Comparison of ENCODE assay signal across 8 cellular contexts in the genomic region with DNA sequence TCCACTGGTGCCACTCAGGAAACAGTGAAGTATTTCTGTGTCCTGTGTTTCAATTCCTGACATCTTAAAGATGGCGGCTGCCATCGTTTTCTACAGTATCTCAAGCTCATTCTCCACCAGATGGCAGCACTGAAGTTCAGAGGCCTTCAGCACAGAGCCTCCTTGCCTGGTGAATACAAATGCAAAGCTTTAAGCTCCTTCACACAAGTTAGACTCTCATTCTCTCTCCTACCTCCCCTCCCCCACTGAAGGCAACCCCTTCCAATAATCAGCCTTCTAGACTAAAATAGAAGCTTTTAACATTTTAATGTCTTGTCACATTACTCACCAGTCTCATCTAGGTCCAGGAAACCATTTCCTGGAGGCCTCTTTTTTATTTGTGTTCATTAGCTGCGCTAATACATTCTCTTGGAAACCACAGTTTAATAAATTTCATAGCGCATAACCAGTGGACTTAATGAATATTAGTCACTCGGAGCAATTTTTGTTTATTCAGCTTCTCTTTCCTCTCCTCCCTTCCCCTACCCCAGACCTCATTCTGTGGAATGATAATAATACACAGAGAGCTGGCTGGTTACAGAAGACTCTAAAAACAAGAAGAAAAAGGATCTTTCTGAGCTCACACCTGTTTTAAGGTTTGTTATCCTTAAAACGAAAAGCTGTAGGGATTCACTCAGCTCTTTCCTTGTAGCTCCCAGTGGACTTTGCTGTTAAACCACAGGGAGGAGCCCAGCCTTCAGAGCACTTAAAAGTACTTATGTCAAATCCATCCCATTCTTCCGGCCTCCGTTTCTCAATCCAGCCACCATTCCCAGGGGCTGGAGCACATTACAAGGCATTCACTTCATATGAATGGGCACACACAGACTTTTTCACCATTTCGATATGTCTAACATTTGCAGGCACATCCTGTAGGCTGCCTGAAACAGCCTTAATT.
DNase-seq lines count a peak whose midpoint lies in the region; ATAC-seq, FAIRE-seq and TF ChIP-seq lines count a peak whose summit lies in the region.

No MANE protein-coding gene starts in this region.

- H3K9ac ChIP-seq in HCT116 (ENCODE audit: low read length) (no peak overlapping the region), MM.1S (ENCODE audit: low read length) (no peak overlapping the region), SK-N-SH (no peak overlapping the region), HepG2 (ENCODE audit: insufficient read depth, low read depth, low read length) (no peak overlapping the region)

- BruUV-seq in HCT116 (replicated peaks; lab: Mats Ljungman, UMichigan) (no TSS peak), HepG2 (replicated peaks; lab: Mats Ljungman, UMichigan) (no TSS peak)

- no peak overlapping the region for H3K4me2 ChIP-seq in HCT116 (ENCODE audit: low read length)
- no peak overlapping the region for H3K4me2 ChIP-seq in MM.1S (ENCODE audit: low read depth, low read length)
- no peak overlapping the region for H3K4me2 ChIP-seq in SK-N-SH
- H3K4me2 ChIP-seq in HepG2 (ENCODE audit: low read depth, low read length) = no peak overlapping the region

- no peaks in the 10 kb centered on the region for H3K36me3 Mint-ChIP-seq in chondrocyte (ENCODE audit: low read depth)

- 64% methylated on average over 9 of the region's 9 CpGs for WGBS in SK-N-SH (ENCODE audit: low lambda C conversion rate)
- 39% methylated on average over 9 of the region's 9 CpGs for WGBS in HepG2 (ENCODE audit: low lambda C conversion rate)

- peaks cover 9% of the 10 kb centered on the region for H3K9me3 Mint-ChIP-seq in chondrocyte (ENCODE audit: low read depth)

- no peaks in the 10 kb centered on the region for H4K20me1 ChIP-seq in HCT116 (ENCODE audit: insufficient read depth)
- no peaks in the 10 kb centered on the region for H4K20me1 ChIP-seq in MM.1S (ENCODE audit: insufficient read depth, low read length)
- no peaks in the 10 kb centered on the region for H4K20me1 ChIP-seq in SK-N-SH (ENCODE audit: insufficient read depth)
- H4K20me1 ChIP-seq in HepG2 (ENCODE audit: insufficient read depth, low read length) = no peaks in the 10 kb centered on the region

- H3K4me1 Mint-ChIP-seq in chondrocyte (ENCODE audit: low read depth) = no peaks in the 10 kb centered on the region

- H3K4me1 ChIP-seq in HCT116 (ENCODE audit: control insufficient read depth in 1 of 2, insufficient read depth in 2 of 2, low read length in 2 of 2) = no peaks in the 10 kb centered on the region
- H3K4me1 ChIP-seq in MM.1S (ENCODE audit: low read length) = 0 out of 2 replicates have a peak, but pooled peaks cover 3% of the 10 kb centered on the region
- H3K4me1 ChIP-seq in SK-N-SH (ENCODE audit: control insufficient read depth in 1 of 2, insufficient read depth in 2 of 2, low read depth in 1 of 2, low read length in 1 of 2) = peaks cover 0 to 4% of the 10 kb centered on the region in 2 experiments; a peak in 2 of 4 replicates
- H3K4me1 ChIP-seq in HepG2 (ENCODE audit: insufficient read depth, low read length) = no peaks in the 10 kb centered on the region

- peak overlapping the region; percentile 87 for H2AFZ ChIP-seq in HCT116 (ENCODE audit: low read depth, low read length, poor library complexity, severe bottlenecking)
- peak overlapping the region; percentile 67 for H2AFZ ChIP-seq in MM.1S (ENCODE audit: low read length)
- peak overlapping the region; percentile 95 for H2AFZ ChIP-seq in SK-N-SH (ENCODE audit: low read depth)
- H2AFZ ChIP-seq in HepG2 (ENCODE audit: low read length) = peak overlapping the region; percentile 10

- CTCF ChIA-PET in HCT116 (lab: Charles Lee) (interaction anchor here (0.6 to 2.3 kb wide), 19 partner anchors 9 to 1191 kb away, joined by 3 to 41 read pairs (median 4); no protein-coding TSS in a partner anchor), SK-N-SH (lab: Yijun Ruan, JAX) (interaction anchor here (0.6 to 3.3 kb wide), 44 partner anchors 11 to 1191 kb away, joined by 3 to 90 read pairs (median 4); no protein-coding TSS in a partner anchor), HepG2 (lab: Yijun Ruan, JAX; ENCODE audit: low intra/inter-chr PET ratio, low total read pairs) (interaction anchor here (0.6 kb wide), 1 partner anchor 171 kb away, joined by 3 read pairs; no protein-coding TSS in a partner anchor)

- in situ Hi-C loops in HepG2 (cut with HindIII; ENCODE audit: extremely low pct_ligation_motif_present, low pct_unique_long_range_greater_than_20kb) = no loop called here

- no peak overlapping the region for H3K4me3 Mint-ChIP-seq in chondrocyte (ENCODE audit: unreplicated experiment)

- peaks cover 8% of the 10 kb centered on the region for H3K27me3 Mint-ChIP-seq in chondrocyte (ENCODE audit: low read depth)

- TF ChIP-seq CTCF in HCT116 (IDR thresholded peaks at IDR 0.05 in 2 of 3, conservative IDR thresholded peaks at IDR 0.05 in 1 of 3; ENCODE audit: borderline replicate concordance in 1 of 3, insufficient read depth in 1 of 3, low read depth in 2 of 3, low read length in 2 of 3) (peak; percentile 54 to 67 (median 55); a peak in 5 of 6 replicates), MM.1S (IDR thresholded peaks at IDR 0.05; ENCODE audit: low read length) (peak; percentile 81), SK-N-SH (IDR thresholded peaks at IDR 0.05) (peak; percentile 83), chondrocyte (IDR thresholded peaks at IDR 0.05) (peak; percentile 77), HepG2 (CRISPR knock-in tag; IDR thresholded peaks at IDR 0.05) (peak; percentile 65)

- H3K27ac ChIP-seq in HCT116 (ENCODE audit: low read depth, low read length) = no peak overlapping the region
- no peak overlapping the region for H3K27ac ChIP-seq in MM.1S (ENCODE audit: low read length)
- peak overlapping the region; percentile 53 to 85; a peak in 3 of 4 replicates for H3K27ac ChIP-seq in SK-N-SH (ENCODE audit: low read depth in 2 of 2, low read length in 1 of 2)
- H3K27ac ChIP-seq in HepG2 (ENCODE audit: extremely low read length, insufficient read depth, low read length) = no peak overlapping the region

- TF ChIP-seq RAD21 in HCT116 (IDR thresholded peaks at IDR 0.05; ENCODE audit: low read depth) = peak; percentile 66
- TF ChIP-seq RAD21 in SK-N-SH (IDR thresholded peaks at IDR 0.05; ENCODE audit: low read length) = peak; percentile 87
- no peak for TF ChIP-seq RAD21 in HepG2 (CRISPR knock-in tag; IDR thresholded peaks at IDR 0.05)

- H3K4me3 ChIP-seq in HCT116 (replicated peaks in 1 of 2; ENCODE audit: low read depth in 1 of 2, low read length in 2 of 2) = no peak overlapping the region
- H3K4me3 ChIP-seq in MM.1S (ENCODE audit: low read length) = no peak overlapping the region
- no peak overlapping the region for H3K4me3 ChIP-seq in SK-N-SH (ENCODE audit: low read depth in 2 of 2, low read length in 1 of 2)
- H3K4me3 ChIP-seq in HepG2 (replicated peaks in 1 of 3; ENCODE audit: insufficient read depth in 1 of 3, low read depth in 2 of 3, low read length in 3 of 3) = no peak overlapping the region

- H3K27me3 ChIP-seq in HCT116 (ENCODE audit: insufficient read depth, low read length) = no peaks in the 10 kb centered on the region
- no peaks in the 10 kb centered on the region for H3K27me3 ChIP-seq in MM.1S (replicated peaks; ENCODE audit: insufficient read depth, low read length)
- H3K27me3 ChIP-seq in SK-N-SH (ENCODE audit: insufficient read depth) = no peaks in the 10 kb centered on the region
- no peaks in the 10 kb centered on the region for H3K27me3 ChIP-seq in HepG2 (ENCODE audit: control insufficient read depth in 1 of 2, insufficient read depth in 2 of 2, low read length in 2 of 2)

- DNase-seq in Right ventricle myocardium inferior (ENCODE audit: missing footprints) = no peak
- DNase-seq in cardiac septum (ENCODE audit: low spot score) = no peak
- DNase-seq in HCT116 (ENCODE audit: low read depth, low spot score) = peak; percentile 75
- DNase-seq in MM.1S = peak; percentile 84
- DNase-seq in SK-N-SH = peak; percentile 50
- DNase-seq in chondrocyte (ENCODE audit: low spot score) = no peak
- DNase-seq in HepG2 (ENCODE audit: low spot score) = peak; percentile 52
- peak; percentile 4 for DNase-seq in stimulated activated CD8-positive, alpha-beta memory T cell treated with anti-CD3 and anti-CD28 coated beads, Interleukin-4, amount 100 ng/mL, for 24 hours (ENCODE audit: low read depth)

- no peaks in the 10 kb centered on the region for H3K36me3 ChIP-seq in HCT116 (ENCODE audit: control insufficient read depth in 1 of 2, insufficient read depth in 2 of 2, low read length in 2 of 2)
- H3K36me3 ChIP-seq in MM.1S (replicated peaks; ENCODE audit: insufficient read depth, low read length) = no peaks in the 10 kb centered on the region
- H3K36me3 ChIP-seq in SK-N-SH (replicated peaks in 1 of 2; ENCODE audit: control insufficient read depth in 1 of 2, insufficient read depth in 2 of 2, low read length in 1 of 2) = no peaks in the 10 kb centered on the region
- no peaks in the 10 kb centered on the region for H3K36me3 ChIP-seq in HepG2 (replicated peaks in 1 of 2; ENCODE audit: control insufficient read depth in 1 of 2, insufficient read depth in 2 of 2, low read length in 2 of 2)

- TF ChIP-seq EP300 in SK-N-SH (IDR thresholded peaks at IDR 0.05; ENCODE audit: borderline replicate concordance in 1 of 2, low read depth in 1 of 2, low read length in 1 of 2) (peak in 1 of 2 experiments; percentile 51; a peak in 2 of 4 replicates), HepG2 (IDR thresholded peaks at IDR 0.05; ENCODE audit: low read depth in 2 of 2, low read length in 2 of 2) (no peak), HepG2 (CRISPR knock-in tag; IDR thresholded peaks at IDR 0.05; ENCODE audit: borderline replicate concordance) (no peak)

- TF ChIP-seq POLR2A in HCT116 (IDR thresholded peaks at IDR 0.05; ENCODE audit: borderline replicate concordance, extremely low read depth, insufficient read depth, insufficient read length) (no peak), HepG2 (IDR thresholded peaks at IDR 0.05; ENCODE audit: insufficient read depth in 1 of 2, low read depth in 2 of 2, low read length in 2 of 2) (no peak)

- no peaks in the 10 kb centered on the region for H3F3A ChIP-seq in MM.1S (ENCODE audit: insufficient read depth, low read length)
- peaks cover 6% of the 10 kb centered on the region for H3F3A ChIP-seq in SK-N-SH (replicated peaks; ENCODE audit: insufficient read depth)

- RAD21 ChIA-PET in HCT116 (lab: Charles Lee; ENCODE audit: low non-redundant PET in 1 of 2, low total read pairs in 2 of 2, uncharacterized antibody in 2 of 2, unreplicated experiment in 2 of 2) = interaction anchor here (1.0 to 1.3 kb wide), 2 partner anchors 171 kb away, joined by 4 to 8 read pairs; no protein-coding TSS in a partner anchor

- ATAC-seq in Right ventricle myocardium inferior = peak; percentile 48
- peak; percentile 92 for ATAC-seq in HCT116
- peak; percentile 80 for ATAC-seq in HepG2

- H3K9me2 ChIP-seq in HCT116 (ENCODE audit: insufficient read depth) (no peaks in the 10 kb centered on the region), MM.1S (replicated peaks; ENCODE audit: insufficient read depth, low read length) (no peaks in the 10 kb centered on the region), SK-N-SH (no peaks in the 10 kb centered on the region)

- POLR2A ChIA-PET in HCT116 (lab: Charles Lee) = interaction anchor here (1.0 kb wide), 1 partner anchor 14 kb away, joined by 3 read pairs; no protein-coding TSS in a partner anchor
- POLR2A ChIA-PET in SK-N-SH (lab: Yijun Ruan, JAX) = no interaction called here
- POLR2A ChIA-PET in HepG2 (lab: Yijun Ruan, JAX) = no interaction called here

- no peak overlapping the region for H3K27ac Mint-ChIP-seq in chondrocyte (ENCODE audit: unreplicated experiment)

- no peaks in the 10 kb centered on the region for H3K79me2 ChIP-seq in HCT116 (ENCODE audit: insufficient read depth, low read length)
- H3K79me2 ChIP-seq in MM.1S (ENCODE audit: low read length) = no peaks in the 10 kb centered on the region
- H3K79me2 ChIP-seq in SK-N-SH (ENCODE audit: insufficient read depth) = no peaks in the 10 kb centered on the region
- H3K79me2 ChIP-seq in HepG2 (ENCODE audit: insufficient read depth, low read length) = no peaks in the 10 kb centered on the region

- intact Hi-C loops in Right ventricle myocardium inferior (cut with DNase I) (loop anchor here (5.0 kb wide), 1 partner anchor 387 kb away; the partner anchor contains the start of gene HLX), cardiac septum (cut with DNase I) (loop anchor here (5.0 kb wide), 1 partner anchor 168 kb away; no protein-coding TSS in a partner anchor), HCT116 (cut with micrococcal nuclease) (loop anchor here (2.0 to 5.0 kb wide), 2 partner anchors 171 to 1193 kb away; no protein-coding TSS in a partner anchor), HepG2 (cut with micrococcal nuclease; ENCODE audit: unreplicated experiment) (loop anchor here (1.0 to 5.0 kb wide), 2 partner anchors 171 to 1193 kb away; no protein-coding TSS in a partner anchor)

- no peak for FAIRE-seq in HepG2 (lab: Jason Lieb, UNC)

- H3K9me3 ChIP-seq in HCT116 (ENCODE audit: control insufficient read depth in 1 of 2, insufficient read depth in 1 of 2, low read depth in 1 of 2, low read length in 2 of 2) (no peaks in the 10 kb centered on the region), MM.1S (replicated peaks; ENCODE audit: insufficient read depth, low read length) (no peaks in the 10 kb centered on the region), SK-N-SH (no peaks in the 10 kb centered on the region), HepG2 (ENCODE audit: low read length) (no peaks in the 10 kb centered on the region)

Comparison
In these comparisons a context has a peak if more than half of its experiments do, and no peak if none do; other contexts are left out.
1. DNase-seq: peak in HCT116 (single experiment), MM.1S (single experiment), SK-N-SH (single experiment), HepG2 (single experiment) and stimulated activated CD8-positive, alpha-beta memory T cell treated with anti-CD3 and anti-CD28 coated beads, Interleukin-4, amount 100 ng/mL, for 24 hours (single experiment); none in Right ventricle myocardium inferior (single experiment), cardiac septum (single experiment) and chondrocyte (single experiment).
2. H2AFZ ChIP-seq: peak in every context shown above with its lines; median percentile 95 in SK-N-SH; 87 in HCT116; 67 in MM.1S; 10 in HepG2.
3. H3K27ac ChIP-seq: peak in SK-N-SH (2 of 2); none in HCT116 (single experiment), MM.1S (single experiment) and HepG2 (single experiment).
4. Peak in every context shown above with its lines, with median percentiles within 50 percentile points of each other: ATAC-seq and CTCF ChIP-seq.